ENCODE assay signal across 10 cellular contexts in genomic region chr11:75767793-75768111, GRCh38. TPM values are rescaled to one million over a fixed set of nuclear protein-coding genes. Genes with fewer than 3 reads are reported as not detected.
A peak's percentile ranks its signal among the peaks of the same experiment; 100 is the strongest.
DNase-seq lines count a peak whose midpoint lies in the region; ATAC-seq and TF ChIP-seq lines count a peak whose summit lies in the region.
"Had no signal": no experiment of that assay in that cellular context is flagged by ENCODE, and none has a peak within 500 bp of the region (broad histone marks: within the 10 kb centered on the region; RNA-seq: fewer than 3 reads in every experiment).

No MANE protein-coding gene starts in this region.

- peaks cover 0 to 8% (median 3%) of the 10 kb centered on the region in 3 donors for H3K27me3 ChIP-seq in gastrocnemius medialis

- peaks cover 6 to 16% of the 10 kb centered on the region in 2 donors for H3K4me1 ChIP-seq in gastrocnemius medialis

- intact Hi-C loops in gastrocnemius medialis (cut with DNase I; ENCODE audit: low total_unique reads): loop anchor here (1.0 kb wide), 2 partner anchors 44 to 61 kb away; no protein-coding TSS in a partner anchor

- H3K36me3 ChIP-seq in SK-N-MC (ENCODE audit: insufficient read depth, low read length) (no peaks in the 10 kb centered on the region), gastrocnemius medialis (no peaks in the 10 kb centered on the region)

- H3K4me1 Mint-ChIP-seq in glutamatergic neuron (ENCODE audit: low read depth, unreplicated experiment): no peaks in the 10 kb centered on the region

- no peak overlapping the region for H3K9ac ChIP-seq in SK-N-MC (ENCODE audit: insufficient read length)

- no peak overlapping the region for H3K27ac ChIP-seq in SK-N-MC
- H3K27ac ChIP-seq in gastrocnemius medialis: no peak overlapping the region

- DNase-seq in GM12865 (ENCODE audit: low read depth): no peak
- no peak for DNase-seq in SK-N-MC (ENCODE audit: low read depth, low spot score)
- no peak for DNase-seq in glutamatergic neuron
- DNase-seq in gastrocnemius medialis: no peak
- no peak for DNase-seq in NCI-H2107 (lab: John Stamatoyannopoulos, UW)
- DNase-seq in GDM1 (lab: John Stamatoyannopoulos, UW): no peak
- DNase-seq: DND-41, KG1 had no signal

- no peaks in the 10 kb centered on the region for H3K36me3 Mint-ChIP-seq in glutamatergic neuron (ENCODE audit: unreplicated experiment)

- in situ Hi-C loops in gastrocnemius medialis (cut with MboI; ENCODE audit: low sequenced_read_pairs in 4 of 4): no loop called here

- H3K4me3 ChIP-seq in GM12865 (ENCODE audit: low read depth, low read length): peak overlapping the region; percentile 69
- H3K4me3 ChIP-seq in SK-N-MC: peak overlapping the region; percentile 77
- H3K4me3 ChIP-seq in gastrocnemius medialis: peak overlapping the region in 3 of 4 donors; percentile 53 to 71 (median 70)

- H3K9me3 Mint-ChIP-seq in glutamatergic neuron (ENCODE audit: unreplicated experiment): peaks cover 7% of the 10 kb centered on the region

- no peak overlapping the region for H3K27ac Mint-ChIP-seq in glutamatergic neuron (ENCODE audit: unreplicated experiment)

- TF ChIP-seq POLR2A in gastrocnemius medialis (IDR thresholded peaks at IDR 0.05): no peak

- H3K9me3 ChIP-seq in SK-N-MC (ENCODE audit: low read depth, low read length): no peaks in the 10 kb centered on the region
- H3K9me3 ChIP-seq in gastrocnemius medialis: no peaks in the 10 kb centered on the region

- H3K4me3 Mint-ChIP-seq in glutamatergic neuron (ENCODE audit: unreplicated experiment): peak overlapping the region; percentile 78

- ATAC-seq in gastrocnemius medialis (no peak), GM18907 (IDR thresholded peaks at IDR 0.05; ENCODE audit: unreplicated experiment) (no peak), GM18868 (IDR thresholded peaks at IDR 0.05; ENCODE audit: unreplicated experiment) (no peak)

- peaks cover 10% of the 10 kb centered on the region for H3K27me3 Mint-ChIP-seq in glutamatergic neuron (ENCODE audit: unreplicated experiment)

- TF ChIP-seq CTCF in GM12865 (IDR thresholded peaks at IDR 0.05; ENCODE audit: insufficient read depth, low read depth, low read length, missing control alignments): no peak
- no peak for TF ChIP-seq CTCF in glutamatergic neuron (IDR thresholded peaks at IDR 0.05; ENCODE audit: partially characterized antibody, unreplicated experiment)
- peak in 1 of 5 experiments; percentile 19 for TF ChIP-seq CTCF in gastrocnemius medialis (IDR thresholded peaks at IDR 0.05 in 4 of 5, conservative IDR thresholded peaks at IDR 0.05 in 1 of 5)

RNA-seq across cellular contexts. Expression of gene DGAT2, which starts 0.8 kb away (rescaled TPM):
- total RNA-seq in glutamatergic neuron (ENCODE audit: unreplicated experiment) (0.76 TPM), gastrocnemius medialis (1 to 10 TPM; 2.1 to 4.9 (median 4.1) TPM)

RNA-seq across cellular contexts. Expression of gene UVRAG, which starts 47.3 kb away (rescaled TPM):
- total RNA-seq in glutamatergic neuron (ENCODE audit: unreplicated experiment): 17.8 TPM
- 10 to 100 TPM; 16.6 to 22.1 (median 19.3) TPM for total RNA-seq in gastrocnemius medialis

RNA-seq across cellular contexts. Expression of gene MOGAT2, which starts 50.1 kb away (rescaled TPM):
- total RNA-seq in glutamatergic neuron (ENCODE audit: unreplicated experiment): not detected
- total RNA-seq in gastrocnemius medialis: under 1 TPM in 3 of 4 donors, not detected in 1; 0.10 to 0.66 (median 0.49) TPM
